ENCODE assay signal across 19 cellular contexts in the genomic region with DNA sequence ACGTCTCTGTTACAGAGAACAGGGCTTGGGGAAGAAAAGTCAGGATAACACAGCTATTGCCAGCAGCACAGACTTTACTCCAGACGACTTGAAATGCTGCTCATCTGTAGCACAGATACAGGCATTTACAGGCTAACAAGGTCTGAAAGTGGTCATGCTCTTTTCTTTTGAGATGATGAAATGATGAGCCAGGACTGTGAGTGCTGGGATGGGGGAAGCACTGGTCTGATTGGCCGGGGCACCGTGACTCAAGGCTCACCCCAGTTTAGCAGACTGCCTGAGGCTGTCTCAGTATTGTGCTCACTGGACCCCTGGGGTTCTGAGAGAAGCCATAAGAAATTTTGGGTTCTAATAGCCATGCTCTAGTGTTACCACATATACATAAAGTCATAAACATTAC. TPM values are rescaled to one million over a fixed set of nuclear protein-coding genes. Genes with fewer than 3 reads are reported as not detected.
A peak's percentile ranks its signal among the peaks of the same experiment; 100 is the strongest.
DNase-seq lines count a peak whose midpoint lies in the region; ATAC-seq and TF ChIP-seq lines count a peak whose summit lies in the region.
"Had no signal": no experiment of that assay in that cellular context is flagged by ENCODE, and none has a peak within 500 bp of the region (broad histone marks: within the 10 kb centered on the region; RNA-seq: fewer than 3 reads in every experiment).

No MANE protein-coding gene starts in this region.

- H3K27me3 ChIP-seq in H7 (ENCODE audit: control insufficient read depth, insufficient read depth, low read length) (no peaks in the 10 kb centered on the region), foreskin keratinocyte (no peaks in the 10 kb centered on the region)
- no peaks in the 10 kb centered on the region for H3K27me3 ChIP-seq in CD8-positive, alpha-beta T cell (ENCODE audit: insufficient read depth, low read length)
- H3K27me3 ChIP-seq: adrenal gland, cardiac muscle cell, gastrocnemius medialis had no signal

- no peak overlapping the region for H3K4me3 Mint-ChIP-seq in CD8-positive, alpha-beta T cell
- H3K4me3 Mint-ChIP-seq: activated CD4-positive, alpha-beta T cell treated with anti-CD3 and anti-CD28 coated beads, Interleukin-2, amount 10 ng/mL, durations not matched to agents 24 days and 14 days; CD4-positive, alpha-beta T cell had no signal

- no peaks in the 10 kb centered on the region for H3K27me3 Mint-ChIP-seq in CD8-positive, alpha-beta T cell (ENCODE audit: low read depth)

- H3K4me3 ChIP-seq in H7 (ENCODE audit: insufficient read depth, low read depth, low read length), result no peak overlapping the region
- H3K4me3 ChIP-seq in CD8-positive, alpha-beta T cell (ENCODE audit: low read depth, low read length), result no peak overlapping the region
- H3K4me3 ChIP-seq: adrenal gland, cardiac muscle cell, gastrocnemius medialis, left lung had no signal

- H3K27ac ChIP-seq in foreskin keratinocyte, result no peak overlapping the region
- no peak overlapping the region for H3K27ac ChIP-seq in CD8-positive, alpha-beta T cell (ENCODE audit: low read depth, low read length)
- H3K27ac ChIP-seq: adrenal gland, cardiac muscle cell, epithelial cell of prostate, gastrocnemius medialis, left lung, RWPE1 had no signal

- H3K36me3 ChIP-seq in H7 (replicated peaks; ENCODE audit: control insufficient read depth, insufficient read depth, low read length), result no peaks in the 10 kb centered on the region
- H3K36me3 ChIP-seq in CD8-positive, alpha-beta T cell (ENCODE audit: insufficient read depth, low read length), result no peaks in the 10 kb centered on the region
- H3K36me3 ChIP-seq: adrenal gland, cardiac muscle cell, gastrocnemius medialis, left lung had no signal

- ATAC-seq in foreskin keratinocyte (peak; percentile 65), GM19023 (IDR thresholded peaks at IDR 0.05; ENCODE audit: unreplicated experiment) (no peak)
- ATAC-seq in CD8-positive, alpha-beta T cell, result no peak
- ATAC-seq: gastrocnemius medialis, left lung had no signal

- intact Hi-C loops in CD8-positive, alpha-beta T cell (cut with DNase I, micrococcal nuclease), result no loop called here

- no peaks in the 10 kb centered on the region for H3K9me3 Mint-ChIP-seq in CD8-positive, alpha-beta T cell
- H3K9me3 Mint-ChIP-seq: activated CD4-positive, alpha-beta T cell treated with anti-CD3 and anti-CD28 coated beads, Interleukin-2, amount 10 ng/mL, durations not matched to agents 24 days and 14 days; CD4-positive, alpha-beta T cell had no signal

- DNase-seq in AG08395 (ENCODE audit: low spot score) (peak; percentile 64), H7 (peak; percentile 66), RKO (ENCODE audit: low spot score) (peak; percentile 80), foreskin keratinocyte (no peak), NCI-H446 treated with DMSO at 0.1 percent for 48 hours (lab: John Stamatoyannopoulos, UW) (no peak), T-helper 2 cell (no peak)
- DNase-seq in CD8-positive, alpha-beta T cell, result no peak
- DNase-seq: activated CD4-positive, alpha-beta T cell treated with anti-CD3 and anti-CD28 coated beads, Interleukin-2, amount 10 ng/mL, durations not matched to agents 24 days and 14 days; adrenal gland; CD4-positive, alpha-beta T cell; DMS53; gastrocnemius medialis; left lung; NCI-H187; stimulated activated CD8-positive, alpha-beta memory T cell treated with anti-CD3 and anti-CD28 coated beads, Interleukin-4, amount 100 ng/mL, for 48 hours had no signal

- no peaks in the 10 kb centered on the region for H3K36me3 Mint-ChIP-seq in CD8-positive, alpha-beta T cell

- no peaks in the 10 kb centered on the region for H3K4me1 Mint-ChIP-seq in CD8-positive, alpha-beta T cell (ENCODE audit: low read depth)

- H3K27ac Mint-ChIP-seq in CD8-positive, alpha-beta T cell, result no peak overlapping the region
- H3K27ac Mint-ChIP-seq: activated CD4-positive, alpha-beta T cell treated with anti-CD3 and anti-CD28 coated beads, Interleukin-2, amount 10 ng/mL, durations not matched to agents 24 days and 14 days; CD4-positive, alpha-beta T cell had no signal

- POLR2A ChIA-PET in CD8-positive, alpha-beta T cell (lab: Charles Lee), result no interaction called here

- no peak for TF ChIP-seq CTCF in foreskin keratinocyte (conservative IDR thresholded peaks at IDR 0.05)
- no peak for TF ChIP-seq CTCF in CD8-positive, alpha-beta T cell (IDR thresholded peaks at IDR 0.05)

- CTCF ChIA-PET in CD8-positive, alpha-beta T cell (lab: Charles Lee), result no interaction called here

- peaks cover 3% of the 10 kb centered on the region for H3K4me1 ChIP-seq in foreskin keratinocyte
- no peaks in the 10 kb centered on the region for H3K4me1 ChIP-seq in CD8-positive, alpha-beta T cell (ENCODE audit: insufficient read depth, low read length)
- H3K4me1 ChIP-seq: adrenal gland, gastrocnemius medialis, left lung had no signal

- H3K9me3 ChIP-seq in CD8-positive, alpha-beta T cell (ENCODE audit: low read length), result no peaks in the 10 kb centered on the region
- H3K9me3 ChIP-seq: adrenal gland, gastrocnemius medialis, left lung had no signal

RNA-seq across cellular contexts. Expression of gene SMKR1, which starts 12.4 kb away (rescaled TPM):
- not detected in 2 replicates for total RNA-seq in H7 (2014; rRNA removed; shearing (Covaris generic))
- 0.48 and 0.56 TPM in 2 replicates for total RNA-seq in foreskin keratinocyte
- polyA plus RNA-seq in foreskin keratinocyte, result 0.78 and 1.0 TPM in 2 replicates
- total RNA-seq in CD8-positive, alpha-beta T cell, result under 1 TPM; 0.56 to 0.68 TPM
- total RNA-seq: cardiac muscle cell, gastrocnemius medialis had no signal

Comparison
In these comparisons a context has a peak if more than half of its experiments do, and no peak if none do; other contexts are left out.
1. DNase-seq: peak in AG08395 (single experiment), H7 (single experiment) and RKO (single experiment); none in foreskin keratinocyte (0 of 2), NCI-H446 treated with DMSO at 0.1 percent for 48 hours (single experiment), T-helper 2 cell (0 of 5) and CD8-positive, alpha-beta T cell (0 of 7).